ENCODE assay signal across 9 cellular contexts in the genomic region with DNA sequence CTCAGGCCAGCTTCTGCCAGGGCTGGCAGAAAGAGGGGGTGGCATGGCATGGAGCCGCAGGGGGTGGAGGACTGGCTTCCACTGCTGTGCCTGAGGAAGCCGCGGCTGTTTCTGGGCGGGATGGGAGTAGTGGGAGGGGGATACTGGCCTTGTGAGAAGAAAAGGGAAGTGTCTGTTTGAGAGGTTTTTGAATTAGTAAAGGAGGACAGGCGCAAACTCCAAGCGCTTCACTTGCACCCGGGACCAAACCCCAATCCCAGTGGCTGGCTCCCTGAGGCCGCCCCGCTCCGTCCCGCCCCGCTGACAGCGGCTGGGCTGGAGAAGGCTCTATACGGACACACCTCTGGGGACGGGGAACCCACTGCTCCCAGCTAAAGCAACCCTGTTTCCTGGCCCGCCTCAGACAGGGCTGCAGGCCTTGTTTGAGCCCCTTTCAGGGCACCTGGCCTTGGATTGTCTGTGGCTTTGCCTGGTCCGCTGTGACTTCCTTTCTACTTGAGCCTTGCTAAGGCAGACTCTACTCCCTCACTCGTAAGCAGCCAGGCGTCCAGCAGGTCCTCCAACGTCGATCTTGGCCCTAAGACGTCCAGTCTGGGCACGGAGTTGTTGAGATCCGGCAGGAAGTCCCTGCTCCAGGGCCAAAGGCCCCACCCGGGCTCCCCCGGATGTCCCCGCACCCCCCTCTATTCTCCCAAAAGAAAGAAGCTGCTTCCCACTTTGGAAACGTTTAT. TPM values are rescaled to one million over a fixed set of nuclear protein-coding genes. Genes with fewer than 3 reads are reported as not detected.
A peak's percentile ranks its signal among the peaks of the same experiment; 100 is the strongest.
DNase-seq lines count a peak whose midpoint lies in the region; ATAC-seq and TF ChIP-seq lines count a peak whose summit lies in the region.
"Had no signal": no experiment of that assay in that cellular context is flagged by ENCODE, and none has a peak within 500 bp of the region (broad histone marks: within the 10 kb centered on the region; RNA-seq: fewer than 3 reads in every experiment).

No MANE protein-coding gene starts in this region.

- no peaks in the 10 kb centered on the region for H3K9me3 Mint-ChIP-seq in activated naive CD4-positive, alpha-beta T cell treated with anti-CD3 and anti-CD28 coated beads, Interleukin-2, amount 10 ng/mL, durations not matched to agents 7 days and 5 days

- WGBS in mammary epithelial cell (ENCODE audit: low coverage, missing lambda C conversion rate): 63% methylated on average over 17 of the region's 28 CpGs

- H3K9ac ChIP-seq in Loucy (ENCODE audit: low read depth, low read length, poor library complexity, severe bottlenecking) (peak overlapping the region; percentile 67), mammary epithelial cell (ENCODE audit: insufficient read depth, low read length) (no peak overlapping the region), mucosa of rectum (ENCODE audit: low read depth in 1 of 2, low read length in 2 of 2) (peak overlapping the region in 1 of 2 donors; percentile 5)

- H3K4me1 Mint-ChIP-seq in activated naive CD4-positive, alpha-beta T cell treated with anti-CD3 and anti-CD28 coated beads, Interleukin-2, amount 10 ng/mL, durations not matched to agents 7 days and 5 days: peaks cover 16% of the 10 kb centered on the region

- dilution Hi-C loops in mammary epithelial cell (cut with HindIII; ENCODE audit: low sequenced_read_pairs): no loop called here

- H3K27me3 Mint-ChIP-seq in activated naive CD4-positive, alpha-beta T cell treated with anti-CD3 and anti-CD28 coated beads, Interleukin-2, amount 10 ng/mL, durations not matched to agents 7 days and 5 days: peaks cover 36% of the 10 kb centered on the region

- no TSS peak for BruUV-seq in mammary epithelial cell (replicated peaks; lab: Mats Ljungman, UMichigan)

- CTCF ChIA-PET in activated naive CD4-positive, alpha-beta T cell treated with anti-CD3 and anti-CD28 coated beads, Interleukin-2, amount 10 ng/mL, durations not matched to agents 7 days and 5 days (lab: Charles Lee): interaction anchor here (0.8 to 8.5 kb wide), 37 partner anchors 9 to 392 kb away, joined by 3 to 139 read pairs (median 5); a partner anchor contains a TSS
- CTCF ChIA-PET in mammary epithelial cell (lab: Charles Lee; ENCODE audit: low non-redundant PET): interaction anchor here (0.5 to 2.2 kb wide), 7 partner anchors 29 to 345 kb away, joined by 3 to 26 read pairs (median 4); a partner anchor contains a TSS

- DNase-seq in activated naive CD4-positive, alpha-beta T cell treated with anti-CD3 and anti-CD28 coated beads, Interleukin-2, amount 10 ng/mL, durations not matched to agents 7 days and 5 days: peak; percentile 19
- DNase-seq in activated naive CD4-positive, alpha-beta T cell treated with anti-CD3 and anti-CD28 coated beads, Interleukin-2, amount 50 U/mL, for 16 hours: no peak
- no peak for DNase-seq in mammary epithelial cell

- H3K79me2 ChIP-seq in Loucy (ENCODE audit: insufficient read depth, low read length) (no peaks in the 10 kb centered on the region), mammary epithelial cell (ENCODE audit: insufficient read depth, low read length) (no peaks in the 10 kb centered on the region)

- H3K4me2 ChIP-seq in Loucy (ENCODE audit: low read depth, low read length, poor library complexity, severe bottlenecking) (peak overlapping the region; percentile 68), mammary epithelial cell (ENCODE audit: insufficient read depth, low read depth, low read length) (peak overlapping the region; percentile 88)

- TF ChIP-seq CTCF in Loucy (conservative IDR thresholded peaks at IDR 0.05; ENCODE audit: low read length) (no peak), mammary epithelial cell (conservative IDR thresholded peaks at IDR 0.05 in 1 of 2, IDR thresholded peaks at IDR 0.05 in 1 of 2; ENCODE audit: extremely low read depth in 1 of 2, insufficient read depth in 1 of 2, low read depth in 1 of 2, low read length in 2 of 2) (no peak)

- H3F3A ChIP-seq in Loucy (ENCODE audit: low read depth): no peaks in the 10 kb centered on the region

- no peaks in the 10 kb centered on the region for H3K9me2 ChIP-seq in Loucy (replicated peaks; ENCODE audit: low read depth, low read length)

- H3K36me3 ChIP-seq in Loucy (ENCODE audit: insufficient read depth, low read length) (no peaks in the 10 kb centered on the region), mammary epithelial cell (ENCODE audit: insufficient read depth, low read length) (no peaks in the 10 kb centered on the region), mucosa of rectum (ENCODE audit: control insufficient read depth in 2 of 2, insufficient read depth in 2 of 2, low read length in 2 of 2) (no peaks in the 10 kb centered on the region)

- in situ Hi-C loops in mammary epithelial cell (cut with MboI; ENCODE audit: low sequenced_read_pairs in 2 of 2): no loop called here

- ATAC-seq in GM18520 (IDR thresholded peaks at IDR 0.05; ENCODE audit: unreplicated experiment) (no peak), HG02571 (IDR thresholded peaks at IDR 0.05; ENCODE audit: unreplicated experiment) (no peak), GM21825 (IDR thresholded peaks at IDR 0.05; ENCODE audit: unreplicated experiment) (no peak)

- H4K20me1 ChIP-seq in Loucy (ENCODE audit: insufficient read depth, low read length, poor library complexity, severe bottlenecking) (no peaks in the 10 kb centered on the region), mammary epithelial cell (ENCODE audit: insufficient read depth, low read length) (no peaks in the 10 kb centered on the region)

- no peaks in the 10 kb centered on the region for H3K36me3 Mint-ChIP-seq in activated naive CD4-positive, alpha-beta T cell treated with anti-CD3 and anti-CD28 coated beads, Interleukin-2, amount 10 ng/mL, durations not matched to agents 7 days and 5 days

- H3K27ac Mint-ChIP-seq in activated naive CD4-positive, alpha-beta T cell treated with anti-CD3 and anti-CD28 coated beads, Interleukin-2, amount 10 ng/mL, durations not matched to agents 7 days and 5 days: peak overlapping the region; percentile 74

- peak overlapping the region; percentile 67 for H3K4me3 Mint-ChIP-seq in activated naive CD4-positive, alpha-beta T cell treated with anti-CD3 and anti-CD28 coated beads, Interleukin-2, amount 10 ng/mL, durations not matched to agents 7 days and 5 days

- peaks cover 10% of the 10 kb centered on the region for H3K4me1 ChIP-seq in Loucy (ENCODE audit: insufficient read depth, low read length, poor library complexity, severe bottlenecking)
- H3K4me1 ChIP-seq in mammary epithelial cell (ENCODE audit: insufficient read depth, low read length): peaks cover 8% of the 10 kb centered on the region
- peaks cover 0 to 7% of the 10 kb centered on the region in 2 donors for H3K4me1 ChIP-seq in mucosa of rectum (ENCODE audit: control insufficient read depth in 2 of 2, insufficient read depth in 2 of 2, low read length in 2 of 2)

- H3K27ac ChIP-seq in mammary epithelial cell (ENCODE audit: insufficient read depth, low read depth, low read length) (no peak overlapping the region), mucosa of rectum (ENCODE audit: low read depth in 2 of 2, low read length in 2 of 2) (peak overlapping the region; percentile 24 to 64)

- H3K4me3 ChIP-seq in Loucy (ENCODE audit: low read length, poor library complexity, severe bottlenecking): peak overlapping the region; percentile 67
- peak overlapping the region in 1 of 3 experiments; percentile 51 for H3K4me3 ChIP-seq in mammary epithelial cell (replicated peaks in 1 of 3; ENCODE audit: insufficient read depth in 1 of 3, low read depth in 2 of 3, low read length in 3 of 3)
- H3K4me3 ChIP-seq in mucosa of rectum (ENCODE audit: low read length in 2 of 2): peak overlapping the region in 1 of 2 donors; percentile 59

- H3K9me3 ChIP-seq in Loucy (ENCODE audit: insufficient read depth, low read depth, low read length) (no peaks in the 10 kb centered on the region), mammary epithelial cell (replicated peaks; ENCODE audit: insufficient read depth, low read length) (no peaks in the 10 kb centered on the region), mucosa of rectum (ENCODE audit: control insufficient read depth in 2 of 2, low read length in 2 of 2) (no peaks in the 10 kb centered on the region)

- H3K27me3 ChIP-seq in Loucy (ENCODE audit: insufficient read depth, low read length, poor library complexity, severe bottlenecking) (no peaks in the 10 kb centered on the region), mammary epithelial cell (ENCODE audit: insufficient read depth, low read length) (no peaks in the 10 kb centered on the region), mucosa of rectum (ENCODE audit: control insufficient read depth in 2 of 2, insufficient read depth in 2 of 2, low read length in 2 of 2) (no peaks in the 10 kb centered on the region)

- H2AFZ ChIP-seq in Loucy (ENCODE audit: low read length) (peak overlapping the region; percentile 61), mammary epithelial cell (ENCODE audit: low read depth, low read length) (peak overlapping the region; percentile 92)

- intact Hi-C loops in mammary epithelial cell (cut with micrococcal nuclease): no loop called here

RNA-seq across cellular contexts. Expression of a gene that starts 2.2 kb away (rescaled TPM):
- total RNA-seq in mammary epithelial cell: not detected
- polyA plus RNA-seq in mammary epithelial cell: 0.06 TPM
- polyA minus RNA-seq in mammary epithelial cell: not detected
- total RNA-seq: dermis microvascular lymphatic vessel endothelial cell had no signal

RNA-seq across cellular contexts. Expression of a gene that starts 5.5 kb away (rescaled TPM):
- total RNA-seq in mammary epithelial cell: not detected
- polyA plus RNA-seq in mammary epithelial cell: not detected
- polyA minus RNA-seq in mammary epithelial cell: not detected
- total RNA-seq: dermis microvascular lymphatic vessel endothelial cell had no signal

RNA-seq across cellular contexts. Expression of a gene that starts 12.1 kb away (rescaled TPM):
- not detected for total RNA-seq in mammary epithelial cell
- not detected for polyA plus RNA-seq in mammary epithelial cell
- not detected for polyA minus RNA-seq in mammary epithelial cell
- total RNA-seq: dermis microvascular lymphatic vessel endothelial cell had no signal

RNA-seq across cellular contexts. Expression of a gene that starts 43.5 kb away (rescaled TPM):
- not detected for total RNA-seq in mammary epithelial cell
- not detected for polyA plus RNA-seq in mammary epithelial cell
- polyA minus RNA-seq in mammary epithelial cell: not detected
- total RNA-seq: dermis microvascular lymphatic vessel endothelial cell had no signal

RNA-seq across cellular contexts. Expression of a gene that starts 47.4 kb away (rescaled TPM):
- total RNA-seq in mammary epithelial cell: 10 to 100 TPM; 35.7 to 67.9 TPM
- 57.6 TPM for polyA plus RNA-seq in mammary epithelial cell
- polyA minus RNA-seq in mammary epithelial cell: 43.6 TPM
